Comparison of ENCODE assay signal across 11 cellular contexts in genomic region chr15:98728107-98728810, GRCh38.
DNase-seq lines count a peak whose midpoint lies in the region; ATAC-seq and TF ChIP-seq lines count a peak whose summit lies in the region.
"Had no signal": no experiment of that assay in that cellular context is flagged by ENCODE, and none has a peak within 500 bp of the region (broad histone marks: within the 10 kb centered on the region; RNA-seq: fewer than 3 reads in every experiment).

No MANE protein-coding gene starts in this region.

- POLR2A ChIA-PET in AG04449 (lab: Yijun Ruan, JAX), result interaction anchor here (0.6 to 1.5 kb wide), 3 partner anchors 32 to 152 kb away, joined by 3 to 4 read pairs (median 3); no protein-coding TSS in a partner anchor

- peaks cover 44% of the 10 kb centered on the region for H3K4me1 ChIP-seq in RWPE2 (ENCODE audit: insufficient read depth, poor library complexity, severe bottlenecking)
- H3K4me1 ChIP-seq in foreskin keratinocyte, result peaks cover 33% of the 10 kb centered on the region
- H3K4me1 ChIP-seq in prostate gland (replicated peaks), result peaks cover 26% of the 10 kb centered on the region

- 46% methylated on average over 12 of the region's 12 CpGs for WGBS in prostate gland

- no peak for TF ChIP-seq CTCF in AG04449 (IDR thresholded peaks at IDR 0.05; ENCODE audit: insufficient read depth, low read length, missing control alignments)
- no peak for TF ChIP-seq CTCF in RWPE2 (IDR thresholded peaks at IDR 0.05; ENCODE audit: poor library complexity, severe bottlenecking)
- no peak for TF ChIP-seq CTCF in foreskin keratinocyte (conservative IDR thresholded peaks at IDR 0.05)
- no peak for TF ChIP-seq CTCF in prostate gland (IDR thresholded peaks at IDR 0.05)

- H3K9me3 ChIP-seq in RWPE2 (ENCODE audit: severe bottlenecking) (no peaks in the 10 kb centered on the region), prostate gland (no peaks in the 10 kb centered on the region)
- H3K9me3 ChIP-seq: neutrophil had no signal

- H3K27ac Mint-ChIP-seq in activated naive CD4-positive, alpha-beta T cell treated with anti-CD3 and anti-CD28 coated beads, Interleukin-2, amount 10 ng/mL, durations not matched to agents 7 days and 5 days, result no peak overlapping the region
- H3K27ac Mint-ChIP-seq: activated naive CD8-positive, alpha-beta T cell treated with anti-CD3 and anti-CD28 coated beads, Interleukin-2, amount 10 ng/mL, durations not matched to agents 7 days and 5 days had no signal

- H3K27me3 ChIP-seq in RWPE2 (ENCODE audit: insufficient read depth, poor library complexity, severe bottlenecking), result no peaks in the 10 kb centered on the region
- no peaks in the 10 kb centered on the region for H3K27me3 ChIP-seq in foreskin keratinocyte
- H3K27me3 ChIP-seq in prostate gland (replicated peaks; ENCODE audit: insufficient read depth), result no peaks in the 10 kb centered on the region
- H3K27me3 ChIP-seq: neutrophil had no signal

- H3K36me3 ChIP-seq in RWPE2 (ENCODE audit: low read depth), result no peaks in the 10 kb centered on the region
- no peaks in the 10 kb centered on the region for H3K36me3 ChIP-seq in prostate gland
- H3K36me3 ChIP-seq: neutrophil had no signal

- no peak overlapping the region for H3K4me3 Mint-ChIP-seq in activated naive CD4-positive, alpha-beta T cell treated with anti-CD3 and anti-CD28 coated beads, Interleukin-2, amount 10 ng/mL, durations not matched to agents 7 days and 5 days
- H3K4me3 Mint-ChIP-seq: activated naive CD8-positive, alpha-beta T cell treated with anti-CD3 and anti-CD28 coated beads, Interleukin-2, amount 10 ng/mL, durations not matched to agents 7 days and 5 days had no signal

- H3K4me1 Mint-ChIP-seq in activated naive CD4-positive, alpha-beta T cell treated with anti-CD3 and anti-CD28 coated beads, Interleukin-2, amount 10 ng/mL, durations not matched to agents 7 days and 5 days, result peaks cover 11% of the 10 kb centered on the region

- TF ChIP-seq POLR2A in prostate gland (IDR thresholded peaks at IDR 0.05), result no peak
- no peak for TF ChIP-seq POLR2A in erythroblast (IDR thresholded peaks at IDR 0.05; ENCODE audit: low read length)

- peak overlapping the region; percentile 94 for H3K27ac ChIP-seq in RWPE2 (ENCODE audit: poor library complexity, severe bottlenecking)
- H3K27ac ChIP-seq in foreskin keratinocyte, result peak overlapping the region; percentile 77
- peak overlapping the region; percentile 87 to 91 for H3K27ac ChIP-seq in prostate gland
- H3K27ac ChIP-seq: neutrophil had no signal

- no peaks in the 10 kb centered on the region for H3K27me3 Mint-ChIP-seq in activated naive CD4-positive, alpha-beta T cell treated with anti-CD3 and anti-CD28 coated beads, Interleukin-2, amount 10 ng/mL, durations not matched to agents 7 days and 5 days
- H3K27me3 Mint-ChIP-seq: activated naive CD8-positive, alpha-beta T cell treated with anti-CD3 and anti-CD28 coated beads, Interleukin-2, amount 10 ng/mL, durations not matched to agents 7 days and 5 days had no signal

- H3K9me3 Mint-ChIP-seq in activated naive CD4-positive, alpha-beta T cell treated with anti-CD3 and anti-CD28 coated beads, Interleukin-2, amount 10 ng/mL, durations not matched to agents 7 days and 5 days, result no peaks in the 10 kb centered on the region

- DNase-seq in AG04449 (ENCODE audit: low read depth, low spot score) (no peak), RWPE2 (ENCODE audit: low spot score) (no peak), foreskin keratinocyte (no peak), prostate gland (ENCODE audit: low spot score) (no peak), erythroblast (lab: John Stamatoyannopoulos, UW) (no peak), NCI-H226 (no peak)
- DNase-seq in activated naive CD4-positive, alpha-beta T cell treated with anti-CD3 and anti-CD28 coated beads, Interleukin-2, amount 10 ng/mL, durations not matched to agents 7 days and 5 days, result no peak
- DNase-seq: activated naive CD8-positive, alpha-beta T cell treated with anti-CD3 and anti-CD28 coated beads, Interleukin-2, amount 10 ng/mL, durations not matched to agents 7 days and 5 days had no signal

- intact Hi-C loops in prostate gland (cut with DNase I), result loop anchor here (10.0 kb wide), 1 partner anchor 63 kb away; no protein-coding TSS in a partner anchor

- CTCF ChIA-PET in AG04449 (lab: Yijun Ruan, JAX), result interaction anchor here (0.9 to 2.3 kb wide), 7 partner anchors 17 to 176 kb away, joined by 3 to 10 read pairs (median 4); no protein-coding TSS in a partner anchor
- CTCF ChIA-PET in activated naive CD4-positive, alpha-beta T cell treated with anti-CD3 and anti-CD28 coated beads, Interleukin-2, amount 10 ng/mL, durations not matched to agents 7 days and 5 days (lab: Charles Lee), result interaction anchor here (0.9 kb wide), 1 partner anchor 51 kb away, joined by 3 read pairs; no protein-coding TSS in a partner anchor

- peak overlapping the region; percentile 3; the same call in 1 of the 2 replicates for H3K4me3 ChIP-seq in AG04449 (ENCODE audit: low read depth, low read length)
- H3K4me3 ChIP-seq in RWPE2 (ENCODE audit: severe bottlenecking), result no peak overlapping the region
- no peak overlapping the region for H3K4me3 ChIP-seq in prostate gland

- ATAC-seq in RWPE2 (ENCODE audit: low read depth) (no peak), foreskin keratinocyte (no peak), GM21367 (IDR thresholded peaks at IDR 0.05; ENCODE audit: unreplicated experiment) (no peak)
- ATAC-seq: activated CD4-positive, CD25-positive, alpha-beta regulatory T cell treated with anti-CD3 and anti-CD28 coated beads, Interleukin-2, amount 50 U/mL, for 24 hours had no signal

- H3K36me3 Mint-ChIP-seq in activated naive CD4-positive, alpha-beta T cell treated with anti-CD3 and anti-CD28 coated beads, Interleukin-2, amount 10 ng/mL, durations not matched to agents 7 days and 5 days, result peaks cover 3% of the 10 kb centered on the region
